In genomic region chr6:128070406-128070805, GRCh38 we compare ENCODE assay signal across 19 cellular contexts.
DNase-seq lines count a peak whose midpoint lies in the region; ATAC-seq, FAIRE-seq and TF ChIP-seq lines count a peak whose summit lies in the region.
"Had no signal": no experiment of that assay in that cellular context is flagged by ENCODE, and none has a peak within 500 bp of the region (broad histone marks: within the 10 kb centered on the region; RNA-seq: fewer than 3 reads in every experiment).

No MANE protein-coding gene starts in this region.

- CTCF ChIA-PET in Calu3 (lab: Charles Lee): no interaction called here

- intact Hi-C loops in Calu3 (cut with micrococcal nuclease; ENCODE audit: unreplicated experiment): no loop called here

- H3K27ac Mint-ChIP-seq in Calu3 (ENCODE audit: unreplicated experiment): no peak overlapping the region
- H3K27ac Mint-ChIP-seq: CD8-positive, alpha-beta T cell had no signal

- no peaks in the 10 kb centered on the region for H3K9me3 Mint-ChIP-seq in Calu3 (ENCODE audit: low read depth, unreplicated experiment)
- H3K9me3 Mint-ChIP-seq: CD8-positive, alpha-beta T cell had no signal

- no peak for ATAC-seq in GM18873 (IDR thresholded peaks at IDR 0.05; ENCODE audit: low FRiP score, unreplicated experiment)
- no peak for ATAC-seq in GM19467 (IDR thresholded peaks at IDR 0.05; ENCODE audit: unreplicated experiment)
- ATAC-seq: CD8-positive, alpha-beta T cell; K562 had no signal

- no peak for FAIRE-seq in GM19239 (lab: Jason Lieb, UNC)
- FAIRE-seq: GM18507, K562 had no signal

- DNase-seq in Calu3 (peak; percentile 15), HS-27A (ENCODE audit: low read depth) (peak; percentile 52), astrocyte of the hippocampus (ENCODE audit: low read depth, low spot score) (peak; percentile 24), non-pigmented ciliary epithelial cell (ENCODE audit: low read depth) (peak; percentile 50), GM19239 (ENCODE audit: insufficient read length, low spot score) (no peak), NCI-H1105 (lab: John Stamatoyannopoulos, UW) (no peak)
- DNase-seq: CD8-positive, alpha-beta T cell; DND-41; HCEC 1CT; NCI-H1048; NCI-H1694; NCI-H446 treated with DMSO at 0.1 percent for 48 hours; NCI-H82; SHP77 treated with DMSO at 0.1 percent for 48 hours; SW 1271 had no signal

- H3K4me1 Mint-ChIP-seq in Calu3 (ENCODE audit: low read depth, unreplicated experiment): peaks cover 19% of the 10 kb centered on the region

- peaks cover 19% of the 10 kb centered on the region for H3K36me3 Mint-ChIP-seq in Calu3 (ENCODE audit: insufficient read depth, unreplicated experiment)

- BruUV-seq in Calu3 (replicated peaks; lab: Mats Ljungman, UMichigan): no TSS peak

- TF ChIP-seq CTCF in Calu3 (IDR thresholded peaks at IDR 0.05; ENCODE audit: unreplicated experiment): no peak

- H3K4me3 Mint-ChIP-seq in Calu3 (ENCODE audit: low read depth, unreplicated experiment): no peak overlapping the region
- H3K4me3 Mint-ChIP-seq: CD8-positive, alpha-beta T cell had no signal

- no peaks in the 10 kb centered on the region for H3K27me3 Mint-ChIP-seq in Calu3 (ENCODE audit: unreplicated experiment)

Comparison
In these comparisons a context has a peak if more than half of its experiments do, and no peak if none do; other contexts are left out.
1. DNase-seq: peak in Calu3 (single experiment), HS-27A (single experiment), astrocyte of the hippocampus (single experiment) and non-pigmented ciliary epithelial cell (single experiment); none in GM19239 (single experiment) and NCI-H1105 (single experiment).